In the genomic region with DNA sequence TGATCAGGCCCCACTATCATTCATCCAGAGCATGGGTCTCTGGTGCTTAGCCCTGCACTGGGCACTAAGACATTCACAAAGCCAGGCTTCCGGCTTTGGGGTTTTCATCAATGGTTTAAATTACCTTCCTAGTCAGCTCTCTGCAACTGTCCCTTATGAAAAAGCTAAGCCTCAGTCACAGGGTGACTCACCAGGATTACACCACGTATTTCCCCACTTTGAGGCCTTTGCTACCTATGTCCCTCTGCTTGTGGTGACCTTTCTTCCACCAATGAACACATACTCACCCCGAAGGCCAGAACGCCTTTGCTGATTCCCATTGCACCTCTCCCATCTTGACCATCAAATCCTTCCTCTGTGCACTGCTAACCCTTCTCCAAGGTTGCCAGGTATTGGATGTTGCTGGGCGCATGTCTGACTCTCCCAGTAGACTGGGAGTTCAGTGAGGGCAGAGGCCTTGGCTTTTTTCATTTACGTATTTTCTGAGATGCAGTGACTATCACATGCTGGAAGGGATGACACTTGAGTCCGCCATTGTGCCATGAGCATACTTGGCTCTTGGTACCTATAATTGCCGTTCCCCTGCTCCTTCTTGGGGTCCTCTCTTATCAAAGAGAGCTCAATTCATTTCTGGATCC, we compare ENCODE assay signal across 10 cellular contexts. TPM values are rescaled to one million over a fixed set of nuclear protein-coding genes. Genes with fewer than 3 reads are reported as not detected.
A peak's percentile ranks its signal among the peaks of the same experiment; 100 is the strongest.
DNase-seq lines count a peak whose midpoint lies in the region; ATAC-seq lines count a peak whose summit lies in the region.
"Had no signal": no experiment of that assay in that cellular context is flagged by ENCODE, and none has a peak within 500 bp of the region (broad histone marks: within the 10 kb centered on the region; RNA-seq: fewer than 3 reads in every experiment).

No MANE protein-coding gene starts in this region.

- DNase-seq in CD1c-positive myeloid dendritic cell (ENCODE audit: extremely low spot score) (peak; percentile 51), LHCN-M2 (ENCODE audit: low read depth) (peak; percentile 19), amniotic epithelial cell (ENCODE audit: low read depth) (peak; percentile 23), iPS-NIHi7 (ENCODE audit: extremely low spot score) (no peak), NCI-H2107 treated with DMSO at 0.1 percent for 48 hours (lab: John Stamatoyannopoulos, UW; ENCODE audit: unreplicated experiment) (no peak), NCI-H2029 (lab: John Stamatoyannopoulos, UW) (no peak), cerebellum (ENCODE audit: low spot score) (no peak)
- DNase-seq: heart left ventricle had no signal

- ATAC-seq in GM19463 (IDR thresholded peaks at IDR 0.05; ENCODE audit: unreplicated experiment), result peak; percentile 58
- ATAC-seq: K562 had no signal

RNA-seq across cellular contexts. Expression of gene TNFSF8, which starts 58.7 kb away (rescaled TPM):
- not detected in 2 replicates for total RNA-seq in LHCN-M2 (2014; rRNA removed)
- polyA plus RNA-seq in LHCN-M2 (2012), result not detected
- total RNA-seq in cerebellum, result 0.18 TPM
- polyA plus RNA-seq: K562 had no signal

Comparison
In these comparisons a context has a peak if more than half of its experiments do, and no peak if none do; other contexts are left out.
1. DNase-seq: peak in CD1c-positive myeloid dendritic cell (single experiment), LHCN-M2 (single experiment) and amniotic epithelial cell (single experiment); none in iPS-NIHi7 (single experiment), NCI-H2107 treated with DMSO at 0.1 percent for 48 hours (single experiment), NCI-H2029 (single experiment) and cerebellum (single experiment).